In the genomic region with DNA sequence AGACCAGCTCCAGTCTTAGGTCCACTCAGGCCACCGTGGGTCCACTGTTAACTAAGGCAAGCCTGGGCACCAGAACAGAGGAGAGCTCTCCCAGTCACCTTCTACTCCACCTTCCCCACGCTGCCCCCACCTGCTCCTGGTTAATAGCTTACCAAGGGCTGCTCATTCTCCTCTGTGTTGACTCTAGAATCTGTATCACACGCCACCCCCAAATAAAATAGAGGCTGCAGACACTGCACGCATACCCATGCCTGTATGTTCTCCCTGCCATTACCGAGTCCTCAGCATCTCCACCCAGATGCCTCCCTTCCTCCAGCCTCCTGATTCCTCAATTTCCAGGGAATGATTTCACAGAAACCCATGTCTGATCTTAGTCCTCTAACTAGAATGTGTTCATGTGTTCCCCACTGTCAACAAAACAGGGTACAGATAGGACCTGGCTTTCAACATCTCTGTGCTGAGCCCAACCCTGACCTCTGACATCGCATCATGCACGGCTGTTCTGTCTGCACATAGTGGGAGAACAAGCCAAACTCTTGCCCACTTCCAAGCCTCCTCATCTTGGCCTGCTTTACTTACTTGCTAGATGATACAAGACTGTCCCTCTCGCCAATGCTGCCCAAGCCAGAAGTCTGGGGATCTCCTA, we compare ENCODE assay signal across 1 cellular context.
TF ChIP-seq lines count a peak whose summit lies in the region.

No MANE protein-coding gene starts in this region.

TF ChIP-seq in HepG2, 621 proteins besides CTCF, POLR2A, EP300 and RAD21 (continued from another document and continues in another):
- TF ChIP-seq, protein P1, sequence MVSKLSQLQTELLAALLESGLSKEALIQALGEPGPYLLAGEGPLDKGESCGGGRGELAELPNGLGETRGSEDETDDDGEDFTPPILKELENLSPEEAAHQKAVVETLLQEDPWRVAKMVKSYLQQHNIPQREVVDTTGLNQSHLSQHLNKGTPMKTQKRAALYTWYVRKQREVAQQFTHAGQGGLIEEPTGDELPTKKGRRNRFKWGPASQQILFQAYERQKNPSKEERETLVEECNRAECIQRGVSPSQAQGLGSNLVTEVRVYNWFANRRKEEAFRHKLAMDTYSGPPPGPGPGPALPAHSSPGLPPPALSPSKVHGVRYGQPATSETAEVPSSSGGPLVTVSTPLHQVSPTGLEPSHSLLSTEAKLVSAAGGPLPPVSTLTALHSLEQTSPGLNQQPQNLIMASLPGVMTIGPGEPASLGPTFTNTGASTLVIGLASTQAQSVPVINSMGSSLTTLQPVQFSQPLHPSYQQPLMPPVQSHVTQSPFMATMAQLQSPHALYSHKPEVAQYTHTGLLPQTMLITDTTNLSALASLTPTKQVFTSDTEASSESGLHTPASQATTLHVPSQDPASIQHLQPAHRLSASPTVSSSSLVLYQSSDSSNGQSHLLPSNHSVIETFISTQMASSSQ (IDR thresholded peaks at IDR 0.05; ENCODE audit: low read depth): peak; percentile 91
- TF ChIP-seq, protein P1 (CRISPR knock-in tag; IDR thresholded peaks at IDR 0.05; ENCODE audit: borderline replicate concordance): peak; percentile 91
- TF ChIP-seq HMG20A (CRISPR knock-in tag; IDR thresholded peaks at IDR 0.05; ENCODE audit: borderline replicate concordance): no peak; the same call in 1 of the 2 replicates
- TF ChIP-seq PHF21A (CRISPR knock-in tag; IDR thresholded peaks at IDR 0.05): 0 out of 2 replicates have a peak, but pooled peaks have one; percentile 40
- TF ChIP-seq, protein P2, sequence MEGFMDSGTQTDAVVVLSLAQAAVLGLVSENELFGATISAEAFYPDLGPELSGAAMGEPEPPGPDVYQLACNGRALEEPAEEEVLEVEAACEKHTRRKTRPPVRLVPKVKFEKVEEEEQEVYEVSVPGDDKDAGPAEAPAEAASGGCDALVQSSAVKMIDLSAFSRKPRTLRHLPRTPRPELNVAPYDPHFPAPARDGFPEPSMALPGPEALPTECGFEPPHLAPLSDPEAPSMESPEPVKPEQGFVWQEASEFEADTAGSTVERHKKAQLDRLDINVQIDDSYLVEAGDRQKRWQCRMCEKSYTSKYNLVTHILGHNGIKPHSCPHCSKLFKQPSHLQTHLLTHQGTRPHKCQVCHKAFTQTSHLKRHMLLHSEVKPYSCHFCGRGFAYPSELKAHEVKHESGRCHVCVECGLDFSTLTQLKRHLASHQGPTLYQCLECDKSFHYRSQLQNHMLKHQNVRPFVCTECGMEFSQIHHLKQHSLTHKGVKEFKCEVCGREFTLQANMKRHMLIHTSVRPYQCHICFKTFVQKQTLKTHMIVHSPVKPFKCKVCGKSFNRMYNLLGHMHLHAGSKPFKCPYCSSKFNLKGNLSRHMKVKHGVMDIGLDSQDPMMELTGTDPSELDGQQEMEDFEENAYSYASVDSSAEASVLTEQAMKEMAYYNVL (CRISPR knock-in tag; IDR thresholded peaks at IDR 0.05; ENCODE audit: borderline replicate concordance): no peak
- TF ChIP-seq, protein P3, sequence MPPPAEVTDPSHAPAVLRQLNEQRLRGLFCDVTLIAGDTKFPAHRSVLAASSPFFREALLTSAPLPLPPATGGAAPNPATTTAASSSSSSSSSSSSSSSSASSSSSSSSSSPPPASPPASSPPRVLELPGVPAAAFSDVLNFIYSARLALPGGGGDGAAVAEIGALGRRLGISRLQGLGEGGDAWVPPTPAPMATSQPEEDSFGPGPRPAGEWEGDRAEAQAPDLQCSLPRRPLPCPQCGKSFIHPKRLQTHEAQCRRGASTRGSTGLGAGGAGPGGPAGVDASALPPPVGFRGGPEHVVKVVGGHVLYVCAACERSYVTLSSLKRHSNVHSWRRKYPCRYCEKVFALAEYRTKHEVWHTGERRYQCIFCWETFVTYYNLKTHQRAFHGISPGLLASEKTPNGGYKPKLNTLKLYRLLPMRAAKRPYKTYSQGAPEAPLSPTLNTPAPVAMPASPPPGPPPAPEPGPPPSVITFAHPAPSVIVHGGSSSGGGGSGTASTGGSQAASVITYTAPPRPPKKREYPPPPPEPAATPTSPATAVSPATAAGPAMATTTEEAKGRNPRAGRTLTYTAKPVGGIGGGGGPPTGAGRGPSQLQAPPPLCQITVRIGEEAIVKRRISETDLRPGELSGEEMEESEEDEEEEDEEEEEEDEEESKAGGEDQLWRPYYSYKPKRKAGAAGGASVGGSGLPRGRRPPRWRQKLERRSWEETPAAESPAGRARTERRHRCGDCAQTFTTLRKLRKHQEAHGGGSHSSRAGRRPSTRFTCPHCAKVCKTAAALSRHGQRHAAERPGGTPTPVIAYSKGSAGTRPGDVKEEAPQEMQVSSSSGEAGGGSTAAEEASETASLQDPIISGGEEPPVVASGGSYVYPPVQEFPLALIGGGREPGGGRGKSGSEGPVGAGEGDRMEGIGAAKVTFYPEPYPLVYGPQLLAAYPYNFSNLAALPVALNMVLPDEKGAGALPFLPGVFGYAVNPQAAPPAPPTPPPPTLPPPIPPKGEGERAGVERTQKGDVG (CRISPR knock-in tag; IDR thresholded peaks at IDR 0.05; ENCODE audit: borderline replicate concordance): no peak; the same call in 1 of the 2 replicates
- no peak for TF ChIP-seq SRSF4 (IDR thresholded peaks at IDR 0.05; ENCODE audit: low read depth, low read length, poor library complexity, severe bottlenecking)
- no peak for TF ChIP-seq ZSCAN29 (CRISPR knock-in tag; conservative IDR thresholded peaks at IDR 0.05)
- TF ChIP-seq, protein P4, sequence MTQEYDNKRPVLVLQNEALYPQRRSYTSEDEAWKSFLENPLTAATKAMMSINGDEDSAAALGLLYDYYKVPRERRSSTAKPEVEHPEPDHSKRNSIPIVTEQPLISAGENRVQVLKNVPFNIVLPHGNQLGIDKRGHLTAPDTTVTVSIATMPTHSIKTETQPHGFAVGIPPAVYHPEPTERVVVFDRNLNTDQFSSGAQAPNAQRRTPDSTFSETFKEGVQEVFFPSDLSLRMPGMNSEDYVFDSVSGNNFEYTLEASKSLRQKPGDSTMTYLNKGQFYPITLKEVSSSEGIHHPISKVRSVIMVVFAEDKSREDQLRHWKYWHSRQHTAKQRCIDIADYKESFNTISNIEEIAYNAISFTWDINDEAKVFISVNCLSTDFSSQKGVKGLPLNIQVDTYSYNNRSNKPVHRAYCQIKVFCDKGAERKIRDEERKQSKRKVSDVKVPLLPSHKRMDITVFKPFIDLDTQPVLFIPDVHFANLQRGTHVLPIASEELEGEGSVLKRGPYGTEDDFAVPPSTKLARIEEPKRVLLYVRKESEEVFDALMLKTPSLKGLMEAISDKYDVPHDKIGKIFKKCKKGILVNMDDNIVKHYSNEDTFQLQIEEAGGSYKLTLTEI (CRISPR knock-in tag; conservative IDR thresholded peaks at IDR 0.05): no peak
- TF ChIP-seq, protein P5, sequence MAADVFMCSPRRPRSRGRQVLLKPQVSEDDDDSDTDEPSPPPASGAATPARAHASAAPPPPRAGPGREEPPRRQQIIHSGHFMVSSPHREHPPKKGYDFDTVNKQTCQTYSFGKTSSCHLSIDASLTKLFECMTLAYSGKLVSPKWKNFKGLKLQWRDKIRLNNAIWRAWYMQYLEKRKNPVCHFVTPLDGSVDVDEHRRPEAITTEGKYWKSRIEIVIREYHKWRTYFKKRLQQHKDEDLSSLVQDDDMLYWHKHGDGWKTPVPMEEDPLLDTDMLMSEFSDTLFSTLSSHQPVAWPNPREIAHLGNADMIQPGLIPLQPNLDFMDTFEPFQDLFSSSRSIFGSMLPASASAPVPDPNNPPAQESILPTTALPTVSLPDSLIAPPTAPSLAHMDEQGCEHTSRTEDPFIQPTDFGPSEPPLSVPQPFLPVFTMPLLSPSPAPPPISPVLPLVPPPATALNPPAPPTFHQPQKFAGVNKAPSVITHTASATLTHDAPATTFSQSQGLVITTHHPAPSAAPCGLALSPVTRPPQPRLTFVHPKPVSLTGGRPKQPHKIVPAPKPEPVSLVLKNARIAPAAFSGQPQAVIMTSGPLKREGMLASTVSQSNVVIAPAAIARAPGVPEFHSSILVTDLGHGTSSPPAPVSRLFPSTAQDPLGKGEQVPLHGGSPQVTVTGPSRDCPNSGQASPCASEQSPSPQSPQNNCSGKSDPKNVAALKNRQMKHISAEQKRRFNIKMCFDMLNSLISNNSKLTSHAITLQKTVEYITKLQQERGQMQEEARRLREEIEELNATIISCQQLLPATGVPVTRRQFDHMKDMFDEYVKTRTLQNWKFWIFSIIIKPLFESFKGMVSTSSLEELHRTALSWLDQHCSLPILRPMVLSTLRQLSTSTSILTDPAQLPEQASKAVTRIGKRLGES (CRISPR knock-in tag; IDR thresholded peaks at IDR 0.05; ENCODE audit: borderline replicate concordance): no peak
- TF ChIP-seq, protein P6, sequence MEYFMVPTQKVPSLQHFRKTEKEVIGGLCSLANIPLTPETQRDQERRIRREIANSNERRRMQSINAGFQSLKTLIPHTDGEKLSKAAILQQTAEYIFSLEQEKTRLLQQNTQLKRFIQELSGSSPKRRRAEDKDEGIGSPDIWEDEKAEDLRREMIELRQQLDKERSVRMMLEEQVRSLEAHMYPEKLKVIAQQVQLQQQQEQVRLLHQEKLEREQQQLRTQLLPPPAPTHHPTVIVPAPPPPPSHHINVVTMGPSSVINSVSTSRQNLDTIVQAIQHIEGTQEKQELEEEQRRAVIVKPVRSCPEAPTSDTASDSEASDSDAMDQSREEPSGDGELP (IDR thresholded peaks at IDR 0.05; ENCODE audit: borderline replicate concordance, low read depth): no peak
- peak; percentile 40; the same call in 1 of the 2 replicates for TF ChIP-seq THAP11 (CRISPR knock-in tag; IDR thresholded peaks at IDR 0.05)
- no peak for TF ChIP-seq ZMAT3 (CRISPR knock-in tag; conservative IDR thresholded peaks at IDR 0.05)
- TF ChIP-seq ONECUT2 (CRISPR knock-in tag; IDR thresholded peaks at IDR 0.05): peak; percentile 31; the same call in 1 of the 2 replicates
- no peak; the same call in 1 of the 2 replicates for TF ChIP-seq HDAC2 (CRISPR knock-in tag; IDR thresholded peaks at IDR 0.05)
- TF ChIP-seq, protein P7, sequence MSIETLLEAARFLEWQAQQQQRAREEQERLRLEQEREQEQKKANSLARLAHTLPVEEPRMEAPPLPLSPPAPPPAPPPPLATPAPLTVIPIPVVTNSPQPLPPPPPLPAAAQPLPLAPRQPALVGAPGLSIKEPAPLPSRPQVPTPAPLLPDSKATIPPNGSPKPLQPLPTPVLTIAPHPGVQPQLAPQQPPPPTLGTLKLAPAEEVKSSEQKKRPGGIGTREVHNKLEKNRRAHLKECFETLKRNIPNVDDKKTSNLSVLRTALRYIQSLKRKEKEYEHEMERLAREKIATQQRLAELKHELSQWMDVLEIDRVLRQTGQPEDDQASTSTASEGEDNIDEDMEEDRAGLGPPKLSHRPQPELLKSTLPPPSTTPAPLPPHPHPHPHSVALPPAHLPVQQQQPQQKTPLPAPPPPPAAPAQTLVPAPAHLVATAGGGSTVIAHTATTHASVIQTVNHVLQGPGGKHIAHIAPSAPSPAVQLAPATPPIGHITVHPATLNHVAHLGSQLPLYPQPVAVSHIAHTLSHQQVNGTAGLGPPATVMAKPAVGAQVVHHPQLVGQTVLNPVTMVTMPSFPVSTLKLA (IDR thresholded peaks at IDR 0.05): no peak
- no peak; the same call in 1 of the 2 replicates for TF ChIP-seq HOXD1 (CRISPR knock-in tag; IDR thresholded peaks at IDR 0.05)
- TF ChIP-seq PRPF4 (IDR thresholded peaks at IDR 0.05; ENCODE audit: low read depth, low read length, poor library complexity, severe bottlenecking): no peak
- TF ChIP-seq, protein P8, sequence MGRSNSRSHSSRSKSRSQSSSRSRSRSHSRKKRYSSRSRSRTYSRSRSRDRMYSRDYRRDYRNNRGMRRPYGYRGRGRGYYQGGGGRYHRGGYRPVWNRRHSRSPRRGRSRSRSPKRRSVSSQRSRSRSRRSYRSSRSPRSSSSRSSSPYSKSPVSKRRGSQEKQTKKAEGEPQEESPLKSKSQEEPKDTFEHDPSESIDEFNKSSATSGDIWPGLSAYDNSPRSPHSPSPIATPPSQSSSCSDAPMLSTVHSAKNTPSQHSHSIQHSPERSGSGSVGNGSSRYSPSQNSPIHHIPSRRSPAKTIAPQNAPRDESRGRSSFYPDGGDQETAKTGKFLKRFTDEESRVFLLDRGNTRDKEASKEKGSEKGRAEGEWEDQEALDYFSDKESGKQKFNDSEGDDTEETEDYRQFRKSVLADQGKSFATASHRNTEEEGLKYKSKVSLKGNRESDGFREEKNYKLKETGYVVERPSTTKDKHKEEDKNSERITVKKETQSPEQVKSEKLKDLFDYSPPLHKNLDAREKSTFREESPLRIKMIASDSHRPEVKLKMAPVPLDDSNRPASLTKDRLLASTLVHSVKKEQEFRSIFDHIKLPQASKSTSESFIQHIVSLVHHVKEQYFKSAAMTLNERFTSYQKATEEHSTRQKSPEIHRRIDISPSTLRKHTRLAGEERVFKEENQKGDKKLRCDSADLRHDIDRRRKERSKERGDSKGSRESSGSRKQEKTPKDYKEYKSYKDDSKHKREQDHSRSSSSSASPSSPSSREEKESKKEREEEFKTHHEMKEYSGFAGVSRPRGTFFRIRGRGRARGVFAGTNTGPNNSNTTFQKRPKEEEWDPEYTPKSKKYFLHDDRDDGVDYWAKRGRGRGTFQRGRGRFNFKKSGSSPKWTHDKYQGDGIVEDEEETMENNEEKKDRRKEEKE (IDR thresholded peaks at IDR 0.05): no peak
- no peak for TF ChIP-seq MIXL1 (CRISPR knock-in tag; IDR thresholded peaks at IDR 0.05)
- peak; percentile 66 for TF ChIP-seq FOXA3 (CRISPR knock-in tag; IDR thresholded peaks at IDR 0.05)
- TF ChIP-seq TMF1 (CRISPR knock-in tag; IDR thresholded peaks at IDR 0.05; ENCODE audit: low read depth): no peak
- TF ChIP-seq ZNF781 (CRISPR knock-in tag; IDR thresholded peaks at IDR 0.05; ENCODE audit: borderline replicate concordance, not compliant biosample characterization): no peak
- TF ChIP-seq ZBTB7B (CRISPR knock-in tag; IDR thresholded peaks at IDR 0.05): no peak
- TF ChIP-seq ZSCAN22 (CRISPR knock-in tag; IDR thresholded peaks at IDR 0.05): no peak
- TF ChIP-seq, protein P9, sequence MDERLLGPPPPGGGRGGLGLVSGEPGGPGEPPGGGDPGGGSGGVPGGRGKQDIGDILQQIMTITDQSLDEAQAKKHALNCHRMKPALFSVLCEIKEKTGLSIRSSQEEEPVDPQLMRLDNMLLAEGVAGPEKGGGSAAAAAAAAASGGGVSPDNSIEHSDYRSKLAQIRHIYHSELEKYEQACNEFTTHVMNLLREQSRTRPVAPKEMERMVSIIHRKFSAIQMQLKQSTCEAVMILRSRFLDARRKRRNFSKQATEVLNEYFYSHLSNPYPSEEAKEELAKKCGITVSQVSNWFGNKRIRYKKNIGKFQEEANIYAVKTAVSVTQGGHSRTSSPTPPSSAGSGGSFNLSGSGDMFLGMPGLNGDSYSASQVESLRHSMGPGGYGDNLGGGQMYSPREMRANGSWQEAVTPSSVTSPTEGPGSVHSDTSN (CRISPR knock-in tag; IDR thresholded peaks at IDR 0.05): no peak
